Comparison of ENCODE assay signal across 8 cellular contexts in genomic region chr15:97961067-97961954, GRCh38. TPM values are rescaled to one million over a fixed set of nuclear protein-coding genes. Genes with fewer than 3 reads are reported as not detected.
A peak's percentile ranks its signal among the peaks of the same experiment; 100 is the strongest.
DNase-seq lines count a peak whose midpoint lies in the region; ATAC-seq and TF ChIP-seq lines count a peak whose summit lies in the region.

No MANE protein-coding gene starts in this region.

- peak overlapping the region; percentile 86 for H3K4me3 ChIP-seq in A673 (ENCODE audit: low read depth, low read length, poor library complexity, severe bottlenecking)
- peak overlapping the region; percentile 67 to 71 for H3K4me3 ChIP-seq in HCT116 (replicated peaks in 1 of 2; ENCODE audit: low read depth in 1 of 2, low read length in 2 of 2)
- H3K4me3 ChIP-seq in WI38 (ENCODE audit: low read depth, low read length) = peak overlapping the region; percentile 67
- H3K4me3 ChIP-seq in esophagus muscularis mucosa = peak overlapping the region; percentile 93 to 100 (median 98)
- H3K4me3 ChIP-seq in mucosa of stomach (ENCODE audit: low read length) = peak overlapping the region; percentile 51

- no peaks in the 10 kb centered on the region for H3K27me3 ChIP-seq in A673 (replicated peaks; ENCODE audit: insufficient read depth, low read depth, low read length, poor library complexity)
- no peaks in the 10 kb centered on the region for H3K27me3 ChIP-seq in HCT116 (ENCODE audit: insufficient read depth, low read length)
- H3K27me3 ChIP-seq in esophagus muscularis mucosa = no peaks in the 10 kb centered on the region
- no peaks in the 10 kb centered on the region for H3K27me3 ChIP-seq in mucosa of stomach (ENCODE audit: control insufficient read depth, insufficient read depth, low read length)

- TF ChIP-seq CTCF in A673 (conservative IDR thresholded peaks at IDR 0.05; ENCODE audit: low read depth, low read length) (no peak), HCT116 (IDR thresholded peaks at IDR 0.05 in 2 of 3, conservative IDR thresholded peaks at IDR 0.05 in 1 of 3; ENCODE audit: borderline replicate concordance in 1 of 3, insufficient read depth in 1 of 3, low read depth in 2 of 3, low read length in 2 of 3) (no peak), WI38 (IDR thresholded peaks at IDR 0.05; ENCODE audit: low read depth, low read length) (no peak), esophagus muscularis mucosa (IDR thresholded peaks at IDR 0.05) (no peak), type B pancreatic cell (conservative IDR thresholded peaks at IDR 0.05) (no peak)

- BruUV-seq in A673 (replicated peaks; lab: Mats Ljungman, UMichigan) (no TSS peak), HCT116 (replicated peaks; lab: Mats Ljungman, UMichigan) (no TSS peak)

- DNase-seq in A673 (ENCODE audit: low spot score) = no peak
- DNase-seq in HCT116 (ENCODE audit: low read depth, low spot score) = peak; percentile 1
- no peak for DNase-seq in esophagus muscularis mucosa (ENCODE audit: extremely low spot score)
- no peak for DNase-seq in type B pancreatic cell (ENCODE audit: extremely low spot score, unreplicated experiment)
- no peak for DNase-seq in HPDE6-E6E7 (ENCODE audit: extremely low spot score)

- H3K36me3 Mint-ChIP-seq in type B pancreatic cell = peaks cover 18% of the 10 kb centered on the region

- H3K4me1 ChIP-seq in A673 (ENCODE audit: insufficient read depth, low read length, poor library complexity, severe bottlenecking) (peaks cover 6% of the 10 kb centered on the region), HCT116 (ENCODE audit: control insufficient read depth in 1 of 2, insufficient read depth in 2 of 2, low read length in 2 of 2) (peaks cover 5 to 17% of the 10 kb centered on the region in 2 experiments), esophagus muscularis mucosa (peaks cover 30 to 59% (median 51%) of the 10 kb centered on the region in 4 donors), mucosa of stomach (ENCODE audit: control insufficient read depth, insufficient read depth, low read length) (peaks cover 8% of the 10 kb centered on the region)

- intact Hi-C loops in A673 (cut with micrococcal nuclease; ENCODE audit: unreplicated experiment) = no loop called here
- intact Hi-C loops in HCT116 (cut with micrococcal nuclease) = loop anchor here (5.0 kb wide), 1 partner anchor 686 kb away; the partner anchor contains the start of gene IGF1R
- intact Hi-C loops in esophagus muscularis mucosa (cut with DNase I) = loop anchor here (5.0 kb wide), 2 partner anchors 51 to 66 kb away; no protein-coding TSS in a partner anchor

- peak; percentile 19 for ATAC-seq in HCT116
- no peak for ATAC-seq in HG03039 (IDR thresholded peaks at IDR 0.05; ENCODE audit: unreplicated experiment)

- peak overlapping the region; percentile 61 for H3K27ac Mint-ChIP-seq in type B pancreatic cell

- H3K9me3 ChIP-seq in A673 (ENCODE audit: low read depth, low read length, poor library complexity, severe bottlenecking) (no peaks in the 10 kb centered on the region), HCT116 (ENCODE audit: control insufficient read depth in 1 of 2, insufficient read depth in 1 of 2, low read depth in 1 of 2, low read length in 2 of 2) (no peaks in the 10 kb centered on the region), esophagus muscularis mucosa (no peaks in the 10 kb centered on the region), mucosa of stomach (ENCODE audit: control insufficient read depth, low read length) (no peaks in the 10 kb centered on the region)

- no peaks in the 10 kb centered on the region for H3K9me2 ChIP-seq in HCT116 (ENCODE audit: insufficient read depth)

- no peaks in the 10 kb centered on the region for H4K20me1 ChIP-seq in HCT116 (ENCODE audit: insufficient read depth)

- POLR2A ChIA-PET in A673 (lab: Charles Lee; ENCODE audit: low non-redundant PET) = no interaction called here
- POLR2A ChIA-PET in HCT116 (lab: Charles Lee) = no interaction called here

- no peak for TF ChIP-seq RAD21 in HCT116 (IDR thresholded peaks at IDR 0.05; ENCODE audit: low read depth)

- peak overlapping the region; percentile 89 for H3K4me3 Mint-ChIP-seq in type B pancreatic cell

- CTCF ChIA-PET in A673 (lab: Charles Lee) = no interaction called here
- CTCF ChIA-PET in HCT116 (lab: Charles Lee) = no interaction called here

- peaks cover 7% of the 10 kb centered on the region for H3K27me3 Mint-ChIP-seq in type B pancreatic cell

- no peak overlapping the region for H2AFZ ChIP-seq in HCT116 (ENCODE audit: low read depth, low read length, poor library complexity, severe bottlenecking)

- peaks cover 25% of the 10 kb centered on the region for H3K4me1 Mint-ChIP-seq in type B pancreatic cell (ENCODE audit: unreplicated experiment)

- peaks cover 9% of the 10 kb centered on the region; the same call in 1 of the 2 replicates for H3K79me2 ChIP-seq in HCT116 (ENCODE audit: insufficient read depth, low read length)

- H3K36me3 ChIP-seq in A673 (ENCODE audit: insufficient read depth, low read length, poor library complexity, severe bottlenecking) (no peaks in the 10 kb centered on the region), HCT116 (ENCODE audit: control insufficient read depth in 1 of 2, insufficient read depth in 2 of 2, low read length in 2 of 2) (0 out of 4 replicates have a peak, but pooled peaks cover 0 to 2% of the 10 kb centered on the region in 2 experiments), esophagus muscularis mucosa (peaks cover 0 to 8% (median 6%) of the 10 kb centered on the region in 4 donors), mucosa of stomach (ENCODE audit: control insufficient read depth, insufficient read depth, low read length) (no peaks in the 10 kb centered on the region)

- 31% methylated on average over 7 of the region's 48 CpGs for WGBS in esophagus muscularis mucosa

- no peak for TF ChIP-seq EP300 in esophagus muscularis mucosa (IDR thresholded peaks at IDR 0.05)

- no peaks in the 10 kb centered on the region for H3K9me3 Mint-ChIP-seq in type B pancreatic cell

- H3K4me2 ChIP-seq in HCT116 (ENCODE audit: low read length) = peak overlapping the region; percentile 86

- TF ChIP-seq POLR2A in HCT116 (IDR thresholded peaks at IDR 0.05; ENCODE audit: borderline replicate concordance, extremely low read depth, insufficient read depth, insufficient read length) (no peak), esophagus muscularis mucosa (IDR thresholded peaks at IDR 0.05; ENCODE audit: low read depth) (no peak)

- RAD21 ChIA-PET in HCT116 (lab: Charles Lee; ENCODE audit: low non-redundant PET in 1 of 2, low total read pairs in 2 of 2, uncharacterized antibody in 2 of 2, unreplicated experiment in 2 of 2) = no interaction called here

- H3K27ac ChIP-seq in A673 (ENCODE audit: low read depth, low read length, poor library complexity, severe bottlenecking) = peak overlapping the region; percentile 54
- peak overlapping the region; percentile 64; the same call in 1 of the 2 replicates for H3K27ac ChIP-seq in HCT116 (ENCODE audit: low read depth, low read length)
- H3K27ac ChIP-seq in esophagus muscularis mucosa (replicated peaks in 1 of 4) = peak overlapping the region; percentile 93 to 99 (median 98)

- H3K9ac ChIP-seq in HCT116 (ENCODE audit: low read length) = peak overlapping the region; percentile 64
- H3K9ac ChIP-seq in mucosa of stomach (ENCODE audit: low read length) = peak overlapping the region; percentile 71

TF ChIP-seq in HCT116, 20 proteins besides CTCF, POLR2A, EP300 and RAD21:
- TF ChIP-seq ZFX (IDR thresholded peaks at IDR 0.05) (peak; percentile 55; the same call in 1 of the 2 replicates), POLR2AphosphoS5 (IDR thresholded peaks at IDR 0.05; ENCODE audit: low read depth, low read length) (peak; percentile 22; the same call in 1 of the 2 replicates), REST (IDR thresholded peaks at IDR 0.05; ENCODE audit: low read depth) (no peak), FOSL1 (IDR thresholded peaks at IDR 0.05; ENCODE audit: low read depth) (no peak)

RNA-seq across cellular contexts. Expression of gene ARRDC4, which starts 0.8 kb away (rescaled TPM):
- total RNA-seq in A673 (2021) = 2.1 and 3.6 TPM in 2 replicates
- total RNA-seq in HCT116 (2021; ENCODE audit: unreplicated experiment) = 19.6 TPM
- polyA plus RNA-seq in HCT116 (2012) = 22.3 and 41.1 TPM in 2 replicates
- 100 to 1,000 TPM; 115 to 135 (median 128) TPM for total RNA-seq in esophagus muscularis mucosa
- 31.3 and 31.6 TPM in 2 replicates for total RNA-seq in type B pancreatic cell (ENCODE audit: low replicate concordance)
